14 cellular contexts compared by ENCODE assay signal in the genomic region with DNA sequence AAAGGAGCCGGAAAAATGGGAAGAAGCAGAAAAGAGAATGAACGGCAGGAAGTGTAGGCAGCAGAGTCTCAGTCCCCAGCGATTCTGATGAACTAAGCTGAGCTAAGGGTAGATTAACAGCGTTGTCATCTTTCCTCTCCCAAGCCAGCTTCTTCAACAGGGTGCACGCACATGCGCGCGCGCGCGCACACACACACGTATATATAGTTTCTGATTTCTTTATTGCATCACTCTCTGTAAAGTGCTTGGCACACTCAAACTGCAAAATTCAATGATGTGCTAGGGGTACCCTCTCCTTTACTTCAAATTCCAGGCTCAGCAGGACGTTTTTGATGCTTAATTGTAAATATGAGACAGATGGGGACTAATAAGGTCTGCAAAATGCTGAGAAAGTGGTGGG. TPM values are rescaled to one million over a fixed set of nuclear protein-coding genes. Genes with fewer than 3 reads are reported as not detected.
A peak's percentile ranks its signal among the peaks of the same experiment; 100 is the strongest.
DNase-seq lines count a peak whose midpoint lies in the region; ATAC-seq and TF ChIP-seq lines count a peak whose summit lies in the region.
"Had no signal": no experiment of that assay in that cellular context is flagged by ENCODE, and none has a peak within 500 bp of the region (broad histone marks: within the 10 kb centered on the region; RNA-seq: fewer than 3 reads in every experiment).

No MANE protein-coding gene starts in this region.

- no peak overlapping the region for H4K91ac ChIP-seq in neuronal stem cell (ENCODE audit: low read depth, low read length, poor library complexity)

- no peak for TF ChIP-seq CTCF in esophagus muscularis mucosa (IDR thresholded peaks at IDR 0.05)
- TF ChIP-seq CTCF in CD4-positive, alpha-beta T cell (IDR thresholded peaks at IDR 0.05), result no peak
- TF ChIP-seq CTCF in OCI-LY7 (conservative IDR thresholded peaks at IDR 0.05; ENCODE audit: low read length), result no peak

- H3K9me3 Mint-ChIP-seq in CD4-positive, alpha-beta T cell, result no peaks in the 10 kb centered on the region
- H3K9me3 Mint-ChIP-seq: CD8-positive, alpha-beta T cell had no signal

- no peak overlapping the region for H3K4me3 Mint-ChIP-seq in CD4-positive, alpha-beta T cell
- H3K4me3 Mint-ChIP-seq: activated CD8-positive, alpha-beta memory T cell treated with anti-CD3 and anti-CD28 coated beads, Interleukin-2, amount 10 ng/mL, durations not matched to agents 7 days and 5 days had no signal

- H2AFZ ChIP-seq in neuronal stem cell (ENCODE audit: low read length) (no peak overlapping the region), OCI-LY7 (ENCODE audit: low read length) (no peak overlapping the region)

- POLR2A ChIA-PET in CD4-positive, alpha-beta T cell (lab: Charles Lee), result interaction anchor here (0.9 to 1.6 kb wide), 2 partner anchors 45 to 225 kb away, joined by 4 read pairs; a partner anchor contains a TSS
- POLR2A ChIA-PET in OCI-LY7 (lab: Charles Lee), result interaction anchor here (1.4 kb wide), 1 partner anchor 23 kb away, joined by 3 read pairs; no protein-coding TSS in a partner anchor

- no peak overlapping the region for H2AK5ac ChIP-seq in neuronal stem cell (ENCODE audit: low read depth, low read length)

- peaks cover 26% of the 10 kb centered on the region for H3K4me1 Mint-ChIP-seq in CD4-positive, alpha-beta T cell (ENCODE audit: low read depth)

- H3K79me2 ChIP-seq in OCI-LY7 (ENCODE audit: insufficient read depth, low read depth, low read length), result no peaks in the 10 kb centered on the region

- 72% methylated on average over 13 of the region's 13 CpGs for WGBS in esophagus muscularis mucosa
- WGBS in neuronal stem cell (ENCODE audit: extremely low coverage in 2 of 2, insufficient read length in 2 of 2, insufficient replicate concordance in 1 of 2), 2 donors, result no CpG with 5 or more reads among the region's 13 CpGs

- peak overlapping the region; percentile 60 for H3K23ac ChIP-seq in neuronal stem cell (ENCODE audit: low read depth, low read length, poor library complexity)

- no peaks in the 10 kb centered on the region for H3K36me3 ChIP-seq in esophagus muscularis mucosa
- H3K36me3 ChIP-seq in neuronal stem cell (replicated peaks in 1 of 2; ENCODE audit: control insufficient read depth in 2 of 2, insufficient read depth in 2 of 2, low read length in 2 of 2), result no peaks in the 10 kb centered on the region
- H3K36me3 ChIP-seq in OCI-LY7 (ENCODE audit: insufficient read depth, low read length), result no peaks in the 10 kb centered on the region
- H3K36me3 ChIP-seq: ovary had no signal

- no peak for ATAC-seq in CD4-positive, alpha-beta T cell (ENCODE audit: poor library complexity)
- ATAC-seq in GM19351 (IDR thresholded peaks at IDR 0.05; ENCODE audit: unreplicated experiment), result no peak
- no peak for ATAC-seq in HG03432 (IDR thresholded peaks at IDR 0.05; ENCODE audit: unreplicated experiment)

- no peak overlapping the region for H3K14ac ChIP-seq in neuronal stem cell (ENCODE audit: low read length)

- no peaks in the 10 kb centered on the region for H3K9me3 ChIP-seq in esophagus muscularis mucosa
- H3K9me3 ChIP-seq in neuronal stem cell (replicated peaks in 1 of 2; ENCODE audit: control insufficient read depth in 2 of 2, insufficient read depth in 1 of 2, low read depth in 1 of 2, low read length in 2 of 2), result no peaks in the 10 kb centered on the region
- no peaks in the 10 kb centered on the region for H3K9me3 ChIP-seq in CD4-positive, alpha-beta T cell (ENCODE audit: control insufficient read depth, low read length)
- no peaks in the 10 kb centered on the region for H3K9me3 ChIP-seq in OCI-LY7 (ENCODE audit: low read length)
- H3K9me3 ChIP-seq: ovary had no signal

- peaks cover 14% of the 10 kb centered on the region for H3K27me3 Mint-ChIP-seq in CD4-positive, alpha-beta T cell

- H3K27me3 ChIP-seq in esophagus muscularis mucosa (peaks cover 0 to 3% (median 0%) of the 10 kb centered on the region in 4 donors), neuronal stem cell (ENCODE audit: control insufficient read depth in 3 of 3, insufficient read depth in 3 of 3, low read depth in 1 of 3, low read length in 3 of 3) (peaks cover 0 to 34% (median 0%) of the 10 kb centered on the region in 3 experiments)
- H3K27me3 ChIP-seq in CD4-positive, alpha-beta T cell (ENCODE audit: control insufficient read depth, insufficient read depth, low read length), result no peaks in the 10 kb centered on the region
- H3K27me3 ChIP-seq: ovary had no signal

- no peak overlapping the region for H3K4ac ChIP-seq in neuronal stem cell (ENCODE audit: low read length)

- H2BK12ac ChIP-seq in neuronal stem cell (ENCODE audit: low read length), result no peak overlapping the region

- no peak for TF ChIP-seq POLR2A in esophagus muscularis mucosa (IDR thresholded peaks at IDR 0.05; ENCODE audit: low read depth)

- peak; percentile 70 for DNase-seq in AG20443 (ENCODE audit: low spot score)
- DNase-seq in MV-4-11 (lab: John Stamatoyannopoulos, UW), result peak; percentile 32
- DNase-seq in esophagus muscularis mucosa (ENCODE audit: extremely low spot score), result no peak
- no peak for DNase-seq in neuronal stem cell (ENCODE audit: low spot score)
- DNase-seq in CD4-positive, alpha-beta T cell, result no peak
- DNase-seq in OCI-LY7 (ENCODE audit: low spot score), result no peak
- DNase-seq: RPMI8226; stimulated activated CD4-positive, alpha-beta T cell treated with anti-CD3 and anti-CD28 coated beads, Interleukin-4, amount 100 ng/mL, for 4 hours; stimulated activated naive CD4-positive, alpha-beta T cell treated with Interleukin-2 at 50 U/mL for 16 hours had no signal

- no peak for TF ChIP-seq EP300 in esophagus muscularis mucosa (IDR thresholded peaks at IDR 0.05)

- no peak overlapping the region for H2BK120ac ChIP-seq in neuronal stem cell (ENCODE audit: low read depth, low read length)

- no peak overlapping the region for H2BK5ac ChIP-seq in neuronal stem cell (ENCODE audit: low read length)

- intact Hi-C loops in esophagus muscularis mucosa (cut with DNase I), result no loop called here
- intact Hi-C loops in CD4-positive, alpha-beta T cell (cut with DNase I, micrococcal nuclease), result no loop called here
- intact Hi-C loops in OCI-LY7 (cut with micrococcal nuclease; ENCODE audit: unreplicated experiment), result no loop called here

- no peak overlapping the region for H4K8ac ChIP-seq in neuronal stem cell (ENCODE audit: low read depth, low read length)

- H3K9ac ChIP-seq in neuronal stem cell (ENCODE audit: low read depth, low read length, poor library complexity), result no peak overlapping the region

- no peak overlapping the region for H3K18ac ChIP-seq in neuronal stem cell (ENCODE audit: low read length)

- H3K4me1 ChIP-seq in esophagus muscularis mucosa (peaks cover 10 to 20% (median 14%) of the 10 kb centered on the region in 4 donors), neuronal stem cell (ENCODE audit: control insufficient read depth in 2 of 2, insufficient read depth in 1 of 2, low read depth in 1 of 2, low read length in 2 of 2) (peaks cover 0 to 11% of the 10 kb centered on the region in 2 donors), OCI-LY7 (ENCODE audit: insufficient read depth, low read length, poor library complexity, severe bottlenecking) (peaks cover 9% of the 10 kb centered on the region)

- no TSS peak for BruUV-seq in OCI-LY7 (replicated peaks; lab: Mats Ljungman, UMichigan)

- H3K4me3 ChIP-seq in esophagus muscularis mucosa (no peak overlapping the region), neuronal stem cell (ENCODE audit: low read length in 2 of 2) (no peak overlapping the region), OCI-LY7 (ENCODE audit: low read depth, low read length, poor library complexity, severe bottlenecking) (no peak overlapping the region)
- H3K4me3 ChIP-seq: ovary had no signal

- no peak overlapping the region for H3K27ac Mint-ChIP-seq in CD4-positive, alpha-beta T cell
- H3K27ac Mint-ChIP-seq: activated CD8-positive, alpha-beta memory T cell treated with anti-CD3 and anti-CD28 coated beads, Interleukin-2, amount 10 ng/mL, durations not matched to agents 7 days and 5 days; CD8-positive, alpha-beta T cell had no signal

- no peak overlapping the region for H2BK15ac ChIP-seq in neuronal stem cell (ENCODE audit: low read length)

- H3K27ac ChIP-seq in esophagus muscularis mucosa (replicated peaks in 1 of 4) (peak overlapping the region in 3 of 4 donors; percentile 62 to 72 (median 70)), neuronal stem cell (replicated peaks; ENCODE audit: low read length) (no peak overlapping the region), OCI-LY7 (ENCODE audit: low read depth, low read length, poor library complexity, severe bottlenecking) (no peak overlapping the region)
- no peak overlapping the region for H3K27ac ChIP-seq in CD4-positive, alpha-beta T cell (ENCODE audit: low read depth, low read length)

- CTCF ChIA-PET in CD4-positive, alpha-beta T cell (lab: Charles Lee), result interaction anchor here (1.6 kb wide), 1 partner anchor 415 kb away, joined by 3 read pairs; no protein-coding TSS in a partner anchor
- CTCF ChIA-PET in OCI-LY7 (lab: Charles Lee; ENCODE audit: unreplicated experiment), result no interaction called here

- no peaks in the 10 kb centered on the region for H4K20me1 ChIP-seq in OCI-LY7 (ENCODE audit: insufficient read depth, low read length)

- no peaks in the 10 kb centered on the region for H3K79me1 ChIP-seq in neuronal stem cell (ENCODE audit: low read depth, low read length)

- H3K4me2 ChIP-seq in neuronal stem cell (ENCODE audit: insufficient read depth, low read length, poor library complexity, severe bottlenecking), result no peak overlapping the region
- no peak overlapping the region for H3K4me2 ChIP-seq in OCI-LY7 (ENCODE audit: low read length)

- H3K9me2 ChIP-seq in OCI-LY7 (ENCODE audit: insufficient read depth, low read length), result no peaks in the 10 kb centered on the region

- H3K36me3 Mint-ChIP-seq in CD4-positive, alpha-beta T cell (ENCODE audit: low read depth), result no peaks in the 10 kb centered on the region
- H3K36me3 Mint-ChIP-seq: activated CD8-positive, alpha-beta memory T cell treated with anti-CD3 and anti-CD28 coated beads, Interleukin-2, amount 10 ng/mL, durations not matched to agents 7 days and 5 days; CD8-positive, alpha-beta T cell had no signal

RNA-seq across cellular contexts. Expression of a gene that starts 26.1 kb away (rescaled TPM):
- total RNA-seq in esophagus muscularis mucosa (10 to 100 TPM; 31.0 to 39.0 (median 32.6) TPM), OCI-LY7 (2022) (44.9 and 45.9 TPM in 2 replicates)
- 12.9 TPM for polyA plus RNA-seq in neuronal stem cell (2013, experiment 1 of 2)
- polyA plus RNA-seq in neuronal stem cell (2013, experiment 2 of 2), result 12.8 TPM
- 10 to 100 TPM; 56.8 to 61.2 TPM for total RNA-seq in CD4-positive, alpha-beta T cell
- total RNA-seq in OCI-LY7 (2014; rRNA removed; shearing (Covaris generic)), result 33.5 and 38.6 TPM in 2 replicates

Comparison
In these comparisons a context has a peak if more than half of its experiments do, and no peak if none do; other contexts are left out.
1. DNase-seq: peak in AG20443 (single experiment) and MV-4-11 (single experiment); none in esophagus muscularis mucosa (single experiment), neuronal stem cell (single experiment), CD4-positive, alpha-beta T cell (0 of 10) and OCI-LY7 (single experiment).
2. H3K27ac ChIP-seq: peak in esophagus muscularis mucosa (3 of 4); none in neuronal stem cell (single experiment), CD4-positive, alpha-beta T cell (single experiment) and OCI-LY7 (single experiment).